Comparison of ENCODE assay signal across 28 cellular contexts in genomic region chr20:44807051-44807683, GRCh38. TPM values are rescaled to one million over a fixed set of nuclear protein-coding genes. Genes with fewer than 3 reads are reported as not detected.
"Had no signal": no experiment of that assay in that cellular context is flagged by ENCODE, and none has a peak within 500 bp of the region (broad histone marks: within the 10 kb centered on the region; RNA-seq: fewer than 3 reads in every experiment).

No MANE protein-coding gene starts in this region.

- H3K36me3 Mint-ChIP-seq: activated CD4-positive, alpha-beta memory T cell treated with anti-CD3 and anti-CD28 coated beads for 36 hours; T-cell had no signal

- H3K9me3 Mint-ChIP-seq: activated CD4-positive, alpha-beta memory T cell treated with anti-CD3 and anti-CD28 coated beads for 36 hours; activated CD4-positive, alpha-beta T cell treated with anti-CD3 and anti-CD28 coated beads, Interleukin-2, amount 10 ng/mL, durations not matched to agents 7 days and 5 days; activated naive CD4-positive, alpha-beta T cell treated with anti-CD3 and anti-CD28 coated beads, Interleukin-2, amount 50 U/mL, for 72 hours; activated naive CD8-positive, alpha-beta T cell treated with anti-CD3 and anti-CD28 coated beads, Interleukin-2, amount 50 U/mL, for 24 hours; activated T-cell treated with anti-CD3 and anti-CD28 coated beads, Interleukin-2, amount 50 U/mL, for 4 hours; T-cell had no signal

- DNase-seq: activated CD4-positive, alpha-beta memory T cell treated with anti-CD3 and anti-CD28 coated beads for 36 hours; activated CD4-positive, alpha-beta T cell treated with anti-CD3 and anti-CD28 coated beads, Interleukin-2, amount 10 ng/mL, durations not matched to agents 7 days and 5 days; activated CD4-positive, CD25-positive, alpha-beta regulatory T cell; activated CD8-positive, alpha-beta memory T cell treated with anti-CD3 and anti-CD28 coated beads for 24 hours; activated effector memory CD4-positive, alpha-beta T cell treated with anti-CD3 and anti-CD28 coated beads, Interleukin-2, amount 50 U/mL, for 16 hours; activated naive CD4-positive, alpha-beta T cell treated with Interleukin-2 at 50 U/mL for 16 hours; activated naive CD8-positive, alpha-beta T cell treated with anti-CD3 and anti-CD28 coated beads, Interleukin-2, amount 50 U/mL, for 24 hours; activated T-cell treated with anti-CD3 and anti-CD28 coated beads, Interleukin-2, amount 50 U/mL, for 4 hours; amniotic stem cell; body of pancreas; cerebellar nuclear complex; KG1; NCI-H1092; NCI-H1417 treated with DMSO at 0.1 percent for 48 hours; NCI-H1694; NCI-H2029 treated with DMSO at 0.1 percent for 48 hours; NCI-H2171; NCI-H2227 treated with DMSO at 0.1 percent for 48 hours; NCI-H526; NCI-H774; T-cell; T-helper 2 cell; T1000 had no signal

- H3K4me3 Mint-ChIP-seq: activated CD4-positive, alpha-beta memory T cell treated with anti-CD3 and anti-CD28 coated beads for 36 hours; activated CD4-positive, alpha-beta T cell treated with anti-CD3 and anti-CD28 coated beads, Interleukin-2, amount 10 ng/mL, durations not matched to agents 7 days and 5 days; activated naive CD8-positive, alpha-beta T cell treated with anti-CD3 and anti-CD28 coated beads, Interleukin-2, amount 50 U/mL, for 24 hours; activated T-cell treated with anti-CD3 and anti-CD28 coated beads, Interleukin-2, amount 50 U/mL, for 4 hours; T-cell had no signal

- H3K27ac Mint-ChIP-seq: activated CD4-positive, alpha-beta memory T cell treated with anti-CD3 and anti-CD28 coated beads for 36 hours; activated CD4-positive, alpha-beta T cell treated with anti-CD3 and anti-CD28 coated beads, Interleukin-2, amount 10 ng/mL, durations not matched to agents 7 days and 5 days; activated naive CD4-positive, alpha-beta T cell treated with anti-CD3 and anti-CD28 coated beads, Interleukin-2, amount 50 U/mL, for 72 hours; activated naive CD8-positive, alpha-beta T cell treated with anti-CD3 and anti-CD28 coated beads, Interleukin-2, amount 50 U/mL, for 24 hours; T-cell had no signal

RNA-seq across cellular contexts. Expression of gene RIMS4, which starts 3.2 kb away (rescaled TPM):
- total RNA-seq: activated CD4-positive, alpha-beta memory T cell treated with anti-CD3 and anti-CD28 coated beads for 36 hours; activated CD4-positive, alpha-beta T cell treated with anti-CD3 and anti-CD28 coated beads, Interleukin-2, amount 10 ng/mL, durations not matched to agents 7 days and 5 days; LHCN-M2; OCI-LY7; Right ventricle myocardium inferior; RPMI7951 had no signal
